In the genomic region with DNA sequence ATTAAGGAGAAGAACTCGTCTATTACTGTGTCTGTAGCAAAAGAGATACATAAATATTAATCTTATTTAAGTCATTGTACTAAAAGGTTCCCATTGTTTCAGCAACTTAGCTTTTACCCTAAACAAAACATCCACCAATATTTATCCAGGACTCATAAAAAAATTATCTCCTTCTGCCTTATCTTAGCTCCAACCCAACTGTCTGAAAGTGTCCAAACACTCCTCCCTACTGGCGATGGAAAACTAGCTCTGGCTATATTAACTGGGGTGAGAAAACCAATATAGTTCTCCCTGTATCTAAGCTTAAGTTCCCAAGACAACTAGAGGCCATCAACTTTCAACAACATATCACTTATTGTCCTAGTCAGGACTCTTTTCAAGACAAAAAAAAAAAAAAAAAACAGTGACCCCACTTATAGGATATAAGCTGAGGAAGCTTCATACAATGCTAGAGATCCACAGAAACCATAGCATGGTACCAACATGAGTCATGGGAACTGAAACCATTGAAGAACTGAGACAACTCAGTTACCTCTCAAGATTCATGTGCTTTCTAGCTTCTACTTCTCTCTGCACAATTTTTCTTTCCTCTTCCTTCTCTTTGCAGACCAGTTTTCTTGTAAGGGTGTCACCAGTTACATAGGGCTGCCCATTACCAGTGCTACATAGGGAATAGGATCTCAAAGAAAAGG, we compare ENCODE assay signal across 1 cellular context.
TF ChIP-seq lines count a peak whose summit lies in the region.

No MANE protein-coding gene starts in this region.

TF ChIP-seq in IMR-90, 13 proteins besides CTCF, POLR2A, EP300 and RAD21:
- TF ChIP-seq RFX5 (IDR thresholded peaks at IDR 0.05; ENCODE audit: low read depth, low read length) (no peak), RCOR1 (IDR thresholded peaks at IDR 0.05; ENCODE audit: insufficient replicate concordance, low read length) (no peak), MAZ (IDR thresholded peaks at IDR 0.05; ENCODE audit: borderline replicate concordance, low read depth, low read length) (no peak), FOS (IDR thresholded peaks at IDR 0.05; ENCODE audit: low read depth, low read length) (no peak), CEBPB (IDR thresholded peaks at IDR 0.05; ENCODE audit: low read depth, low read length) (no peak), NFE2L2 (IDR thresholded peaks at IDR 0.05; ENCODE audit: low read depth, low read length) (no peak), SMC3 (IDR thresholded peaks at IDR 0.05; ENCODE audit: low read depth, low read length) (no peak), MXI1 (IDR thresholded peaks at IDR 0.05; ENCODE audit: borderline replicate concordance, low read depth, low read length) (no peak), CHD1 (IDR thresholded peaks at IDR 0.05; ENCODE audit: low read depth, low read length) (no peak)
- TF ChIP-seq, protein P1, sequence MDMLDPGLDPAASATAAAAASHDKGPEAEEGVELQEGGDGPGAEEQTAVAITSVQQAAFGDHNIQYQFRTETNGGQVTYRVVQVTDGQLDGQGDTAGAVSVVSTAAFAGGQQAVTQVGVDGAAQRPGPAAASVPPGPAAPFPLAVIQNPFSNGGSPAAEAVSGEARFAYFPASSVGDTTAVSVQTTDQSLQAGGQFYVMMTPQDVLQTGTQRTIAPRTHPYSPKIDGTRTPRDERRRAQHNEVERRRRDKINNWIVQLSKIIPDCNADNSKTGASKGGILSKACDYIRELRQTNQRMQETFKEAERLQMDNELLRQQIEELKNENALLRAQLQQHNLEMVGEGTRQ (IDR thresholded peaks at IDR 0.05; ENCODE audit: low read depth, low read length) = no peak
- TF ChIP-seq, protein P2, sequence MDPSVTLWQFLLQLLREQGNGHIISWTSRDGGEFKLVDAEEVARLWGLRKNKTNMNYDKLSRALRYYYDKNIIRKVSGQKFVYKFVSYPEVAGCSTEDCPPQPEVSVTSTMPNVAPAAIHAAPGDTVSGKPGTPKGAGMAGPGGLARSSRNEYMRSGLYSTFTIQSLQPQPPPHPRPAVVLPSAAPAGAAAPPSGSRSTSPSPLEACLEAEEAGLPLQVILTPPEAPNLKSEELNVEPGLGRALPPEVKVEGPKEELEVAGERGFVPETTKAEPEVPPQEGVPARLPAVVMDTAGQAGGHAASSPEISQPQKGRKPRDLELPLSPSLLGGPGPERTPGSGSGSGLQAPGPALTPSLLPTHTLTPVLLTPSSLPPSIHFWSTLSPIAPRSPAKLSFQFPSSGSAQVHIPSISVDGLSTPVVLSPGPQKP (IDR thresholded peaks at IDR 0.05; ENCODE audit: borderline replicate concordance, low read depth, low read length) = no peak
TF ChIP-seq in IMR-90: peak in this region for 0.
